Comparison of ENCODE assay signal across 8 cellular contexts in the genomic region with DNA sequence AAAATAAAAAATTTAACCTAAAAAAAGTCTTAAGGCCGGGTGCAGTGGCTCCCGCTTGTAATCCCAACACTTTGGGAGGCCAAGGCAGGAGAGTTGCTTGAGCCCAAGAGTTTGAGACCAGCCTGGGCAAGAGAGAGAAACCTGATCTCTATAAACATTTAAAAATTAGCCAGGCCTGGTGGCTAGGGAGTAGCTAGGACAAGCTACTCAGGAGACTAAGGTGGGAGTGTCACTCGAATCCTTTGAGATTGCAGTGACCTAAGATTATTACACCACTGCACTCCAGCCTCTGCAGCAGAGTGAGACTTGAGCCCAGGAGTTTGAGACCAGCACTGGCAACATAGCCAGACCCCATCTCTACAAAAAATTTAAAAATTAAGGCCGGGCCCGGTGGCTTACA. TPM values are rescaled to one million over a fixed set of nuclear protein-coding genes. Genes with fewer than 3 reads are reported as not detected.
DNase-seq lines count a peak whose midpoint lies in the region; ATAC-seq and TF ChIP-seq lines count a peak whose summit lies in the region.

No MANE protein-coding gene starts in this region.

- H3K9me3 ChIP-seq in KOPT-K1 (ENCODE audit: insufficient read depth, low read length, poor library complexity, severe bottlenecking), result no peaks in the 10 kb centered on the region

- peak overlapping the region; percentile 95 for H3K4me3 ChIP-seq in AG10803 (ENCODE audit: low read length)

- TF ChIP-seq CTCF in AG10803 (conservative IDR thresholded peaks at IDR 0.05; ENCODE audit: low read length), result no peak

- H3K9me3 Mint-ChIP-seq in central memory CD8-positive, alpha-beta T cell, result no peaks in the 10 kb centered on the region
- no peaks in the 10 kb centered on the region for H3K9me3 Mint-ChIP-seq in naive B cell

- H3K27ac Mint-ChIP-seq in central memory CD8-positive, alpha-beta T cell (ENCODE audit: low read depth), result peak overlapping the region; percentile 98
- H3K27ac Mint-ChIP-seq in naive B cell, result peak overlapping the region in 4 of 6 donors; percentile 61 to 99 (median 88)

- peaks cover 80% of the 10 kb centered on the region for H3K36me3 Mint-ChIP-seq in central memory CD8-positive, alpha-beta T cell (ENCODE audit: insufficient read depth)
- H3K36me3 Mint-ChIP-seq in naive B cell, result peaks cover 0 to 25% of the 10 kb centered on the region in 2 donors

- H3K27me3 Mint-ChIP-seq in central memory CD8-positive, alpha-beta T cell, result no peaks in the 10 kb centered on the region
- no peaks in the 10 kb centered on the region for H3K27me3 Mint-ChIP-seq in naive B cell

- peaks cover 56% of the 10 kb centered on the region for H3K36me3 ChIP-seq in KOPT-K1 (ENCODE audit: insufficient read depth, low read length)

- peak overlapping the region; percentile 98 for H3K27ac ChIP-seq in KOPT-K1 (ENCODE audit: low read depth, low read length, poor library complexity, severe bottlenecking)

- H3K4me3 Mint-ChIP-seq in central memory CD8-positive, alpha-beta T cell, result peak overlapping the region; percentile 94
- peak overlapping the region; percentile 83 to 100 (median 98) for H3K4me3 Mint-ChIP-seq in naive B cell

- no peak for ATAC-seq in central memory CD8-positive, alpha-beta T cell (replicated peaks; ENCODE audit: extremely low read depth, poor library complexity, severe bottlenecking)
- ATAC-seq in naive B cell (ENCODE audit: low read depth in 2 of 2) (no peak), HG03378 (IDR thresholded peaks at IDR 0.05; ENCODE audit: unreplicated experiment) (no peak)

- DNase-seq in AG10803 (ENCODE audit: low read depth) (no peak), naive B cell (no peak), UCSD-AML1 (lab: John Stamatoyannopoulos, UW; ENCODE audit: unreplicated experiment) (no peak), HPDE6-E6E7 (ENCODE audit: extremely low spot score) (no peak), NCI-H1694 treated with DMSO at 0.1 percent for 48 hours (lab: John Stamatoyannopoulos, UW) (no peak)
- DNase-seq in central memory CD8-positive, alpha-beta T cell (ENCODE audit: low spot score in 2 of 2), result no peak

- peaks cover 67% of the 10 kb centered on the region for H3K4me1 Mint-ChIP-seq in central memory CD8-positive, alpha-beta T cell
- H3K4me1 Mint-ChIP-seq in naive B cell, result peaks cover 57 to 78% (median 73%) of the 10 kb centered on the region in 3 donors

RNA-seq across cellular contexts. Expression of a gene that starts 1.1 kb away (rescaled TPM):
- 10 to 100 TPM; 19.8 to 37.2 (median 31.7) TPM for polyA plus RNA-seq in naive B cell (ENCODE audit: low read depth in 6 of 6)

RNA-seq across cellular contexts. Expression of a gene that starts 42.6 kb away (rescaled TPM):
- polyA plus RNA-seq in naive B cell (ENCODE audit: low read depth in 6 of 6), result 10 to 100 TPM; 20.1 to 61.9 (median 35.4) TPM

RNA-seq across cellular contexts. Expression of a gene that starts 46.9 kb away (rescaled TPM):
- polyA plus RNA-seq in naive B cell (ENCODE audit: low read depth in 6 of 6), result 10 to 100 TPM; 26.2 to 85.3 (median 54.4) TPM

RNA-seq across cellular contexts. Expression of a gene that starts 52.9 kb away (rescaled TPM):
- 10 to 100 TPM in 5 of 6 donors, 1 to 10 TPM in 1; 3.2 to 17.3 (median 14.3) TPM for polyA plus RNA-seq in naive B cell (ENCODE audit: low read depth in 6 of 6)
